ENCODE assay signal across 19 cellular contexts in the genomic region with DNA sequence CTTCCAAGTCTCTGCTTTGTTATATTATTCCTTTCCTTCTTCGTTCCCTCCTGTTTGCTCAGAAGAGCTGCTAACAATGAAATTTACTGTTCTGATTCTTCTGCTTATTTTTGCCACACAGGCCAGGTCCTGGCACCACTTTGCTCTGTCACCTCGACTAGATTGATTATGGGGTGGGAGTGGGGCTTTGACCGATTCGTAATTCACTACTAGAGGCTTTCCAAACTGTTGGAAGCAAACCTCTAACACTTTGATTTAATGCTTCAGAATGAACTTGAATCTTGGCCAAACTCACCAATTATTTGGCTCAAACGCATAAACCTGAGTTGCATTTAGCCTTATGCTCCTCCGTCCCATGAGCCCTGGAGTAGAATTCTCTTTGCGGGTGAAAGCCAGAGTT.
DNase-seq lines count a peak whose midpoint lies in the region; ATAC-seq, FAIRE-seq and TF ChIP-seq lines count a peak whose summit lies in the region.
"Had no signal": no experiment of that assay in that cellular context is flagged by ENCODE, and none has a peak within 500 bp of the region (broad histone marks: within the 10 kb centered on the region; RNA-seq: fewer than 3 reads in every experiment).

No MANE protein-coding gene starts in this region.

- H3K9me3 ChIP-seq in body of pancreas (no peaks in the 10 kb centered on the region), pancreas (no peaks in the 10 kb centered on the region), uterus (no peaks in the 10 kb centered on the region)
- H3K9me3 ChIP-seq: Peyer's patch, SJCRH30 had no signal

- DNase-seq in NCI-H446 (lab: John Stamatoyannopoulos, UW) (peak; percentile 34 to 85), body of pancreas (peak in 2 of 4 donors; percentile 10 to 22), pancreas (peak in 2 of 6 donors; percentile 5 to 25), uterus (peak; percentile 18 to 45), dorsolateral prefrontal cortex (no peak)
- no peak for DNase-seq in activated naive CD4-positive, alpha-beta T cell (lab: John Stamatoyannopoulos, UW)
- DNase-seq: DMS53, H9, HFFc6, NCI-H1105 treated with DMSO at 0.1 percent for 48 hours, NCI-H2029 treated with DMSO at 0.1 percent for 48 hours, NCI-H226, NCI-H524 treated with DMSO at 0.1 percent for 48 hours, NCI-H82, Peyer's patch, SJCRH30 had no signal

- TF ChIP-seq POLR2A in body of pancreas (IDR thresholded peaks at IDR 0.05) (no peak), uterus (IDR thresholded peaks at IDR 0.05) (no peak)

- H3K4me3 ChIP-seq in body of pancreas (no peak overlapping the region), pancreas (peak overlapping the region in 1 of 4 donors; percentile 14), uterus (no peak overlapping the region), dorsolateral prefrontal cortex (no peak overlapping the region)
- H3K4me3 ChIP-seq: A549, Peyer's patch, SJCRH30 had no signal

- ATAC-seq in body of pancreas (peak; percentile 36), pancreas (peak in 3 of 4 donors; percentile 24 to 76 (median 56)), HG02981 (IDR thresholded peaks at IDR 0.05; ENCODE audit: unreplicated experiment) (no peak)
- ATAC-seq: A549 had no signal

- peaks cover 17% of the 10 kb centered on the region for H3K4me1 ChIP-seq in body of pancreas
- peaks cover 12 to 18% (median 12%) of the 10 kb centered on the region in 3 donors for H3K4me1 ChIP-seq in pancreas
- H3K4me1 ChIP-seq in uterus, result peaks cover 0 to 9% of the 10 kb centered on the region in 2 donors
- H3K4me1 ChIP-seq: Peyer's patch had no signal

- 66 to 70% methylated on average over 7 of the region's 7 CpGs for whole genome bisulfite sequencing in body of pancreas, 2 donors
- WGBS in pancreas, 2 donors, result 64 to 65% methylated on average over 7 of the region's 7 CpGs

- FAIRE-seq in pancreas (lab: Jason Lieb, UNC), result no peak
- FAIRE-seq: A549, D721Med had no signal

- H3K36me3 ChIP-seq in body of pancreas (replicated peaks in 1 of 2; ENCODE audit: insufficient read depth in 1 of 2, low read depth in 2 of 2) (no peaks in the 10 kb centered on the region), pancreas (no peaks in the 10 kb centered on the region), uterus (no peaks in the 10 kb centered on the region)
- H3K36me3 ChIP-seq: Peyer's patch, SJCRH30 had no signal

- TF ChIP-seq CTCF in body of pancreas (IDR thresholded peaks at IDR 0.05), result no peak
- no peak for TF ChIP-seq CTCF in pancreas (IDR thresholded peaks at IDR 0.05)
- no peak for TF ChIP-seq CTCF in uterus (IDR thresholded peaks at IDR 0.05)
- TF ChIP-seq CTCF in dorsolateral prefrontal cortex (IDR thresholded peaks at IDR 0.05 in 54 of 56, conservative IDR thresholded peaks at IDR 0.05 in 2 of 56; ENCODE audit: low read depth in 1 of 56, partially characterized antibody in 56 of 56), result no peak

- intact Hi-C loops in body of pancreas (cut with DNase I), result no loop called here
- intact Hi-C loops in pancreas (cut with DNase I), result no loop called here
- intact Hi-C loops in uterus (cut with DNase I; ENCODE audit: low total_unique reads), result no loop called here
- intact Hi-C loops in dorsolateral prefrontal cortex (cut with DNase I), result no loop called here

- H3K27me3 ChIP-seq in body of pancreas (no peaks in the 10 kb centered on the region), pancreas (no peaks in the 10 kb centered on the region), uterus (no peaks in the 10 kb centered on the region), dorsolateral prefrontal cortex (no peaks in the 10 kb centered on the region)
- H3K27me3 ChIP-seq: Peyer's patch, SJCRH30 had no signal

- peak overlapping the region in 3 of 4 donors; percentile 31 to 55 (median 35) for H3K27ac ChIP-seq in body of pancreas
- peak overlapping the region in 1 of 4 donors; percentile 23 for H3K27ac ChIP-seq in pancreas
- H3K27ac ChIP-seq in uterus, result peak overlapping the region in 1 of 2 donors; percentile 33
- no peak overlapping the region for H3K27ac ChIP-seq in dorsolateral prefrontal cortex
- H3K27ac ChIP-seq: A549, Peyer's patch, SJCRH30 had no signal

Comparison
In these comparisons a context has a peak if more than half of its experiments do, and no peak if none do; other contexts are left out.
1. DNase-seq: peak in NCI-H446 (2 of 2) and uterus (2 of 2); none in activated naive CD4-positive, alpha-beta T cell (0 of 4) and dorsolateral prefrontal cortex (0 of 10).
2. H3K27ac ChIP-seq: peak in body of pancreas (3 of 4); none in dorsolateral prefrontal cortex (0 of 59).